1 cellular context compared by ENCODE assay signal in genomic region chr4:56183344-56183959, GRCh38.
TF ChIP-seq lines count a peak whose summit lies in the region.

No MANE protein-coding gene starts in this region.

TF ChIP-seq in K562, 482 proteins besides CTCF, POLR2A, EP300 and RAD21 (continued from another document):
- TF ChIP-seq MGA (IDR thresholded peaks at IDR 0.05): peak; percentile 82
- peak; percentile 77 for TF ChIP-seq USF1 (CRISPR knock-in tag; IDR thresholded peaks at IDR 0.05)
- no peak for TF ChIP-seq ZNF668 (CRISPR knock-in tag; IDR thresholded peaks at IDR 0.05)
- peak; percentile 77 for TF ChIP-seq USF2 (CRISPR knock-in tag; IDR thresholded peaks at IDR 0.05)
- TF ChIP-seq ZNF408 (CRISPR knock-in tag; IDR thresholded peaks at IDR 0.05; ENCODE audit: low read depth): no peak
- peak; percentile 91 for TF ChIP-seq L3MBTL2 (IDR thresholded peaks at IDR 0.05)
- peak; percentile 56 for TF ChIP-seq BHLHE40 (IDR thresholded peaks at IDR 0.05; ENCODE audit: low read length)
- TF ChIP-seq AFF1 (IDR thresholded peaks at IDR 0.05; ENCODE audit: low read depth in 1 of 2, partially characterized antibody in 2 of 2): peak in 1 of 2 experiments; percentile 47
- no peak for TF ChIP-seq JUND (IDR thresholded peaks at IDR 0.05; ENCODE audit: borderline replicate concordance, low read depth, low read length)
- TF ChIP-seq JUND (tag; IDR thresholded peaks at IDR 0.05; ENCODE audit: borderline replicate concordance, low read depth, low read length): no peak
- peak; percentile 60; the same call in 1 of the 2 replicates for TF ChIP-seq RNF2 (IDR thresholded peaks at IDR 0.05)
- peak; percentile 7 for TF ChIP-seq CTCFL (IDR thresholded peaks at IDR 0.05; ENCODE audit: borderline replicate concordance, insufficient read depth, low read depth, low read length, poor library complexity, severe bottlenecking)
- no peak for TF ChIP-seq ZNF644 (tag; IDR thresholded peaks at IDR 0.05; ENCODE audit: low read depth)
- no peak for TF ChIP-seq RBM15 (IDR thresholded peaks at IDR 0.05; ENCODE audit: insufficient read depth, low read length)
- no peak for TF ChIP-seq POLR2B (IDR thresholded peaks at IDR 0.05; ENCODE audit: low read depth, partially characterized antibody)
- TF ChIP-seq RCOR1 (IDR thresholded peaks at IDR 0.05; ENCODE audit: borderline replicate concordance in 1 of 2, low read depth in 2 of 2, low read length in 2 of 2): peak in 1 of 2 experiments; percentile 34; a peak in 1 of 4 replicates
- TF ChIP-seq VEZF1 (CRISPR knock-in tag; IDR thresholded peaks at IDR 0.05): no peak
- peak; percentile 68; the same call in 1 of the 2 replicates for TF ChIP-seq RAD51 (IDR thresholded peaks at IDR 0.05; ENCODE audit: borderline replicate concordance, low read depth)
- peak; percentile 32 to 40; a peak in 1 of 4 replicates for TF ChIP-seq MNT (conservative IDR thresholded peaks at IDR 0.05)
